Comparison of ENCODE assay signal across 13 cellular contexts in the genomic region with DNA sequence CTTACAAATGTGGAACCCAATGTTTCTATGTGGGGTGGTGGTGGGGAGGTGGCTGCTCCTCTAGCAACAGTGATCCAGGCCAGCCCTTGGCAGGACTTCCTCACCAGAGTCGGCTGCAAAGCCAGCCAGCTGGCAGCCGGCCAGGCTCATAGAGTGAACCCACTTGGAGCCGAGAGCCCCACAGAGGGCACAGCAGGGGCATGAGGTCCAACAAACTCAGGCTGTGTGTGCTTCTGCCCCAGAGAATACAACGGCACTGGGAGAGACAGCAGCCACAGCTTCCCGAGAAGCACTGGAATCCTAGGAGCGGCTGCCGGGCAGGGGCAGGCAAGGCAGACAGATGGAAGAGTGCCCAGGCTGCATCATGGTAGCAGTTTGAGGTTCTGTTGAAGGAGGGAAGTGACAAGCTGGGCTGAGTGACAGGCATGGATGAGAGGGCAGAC.
DNase-seq lines count a peak whose midpoint lies in the region; ATAC-seq lines count a peak whose summit lies in the region.
"Had no signal": no experiment of that assay in that cellular context is flagged by ENCODE, and none has a peak within 500 bp of the region (broad histone marks: within the 10 kb centered on the region; RNA-seq: fewer than 3 reads in every experiment).

No MANE protein-coding gene starts in this region.

- peak; percentile 84 for DNase-seq in NCI-H1092 treated with DMSO at 0.1 percent for 48 hours (lab: John Stamatoyannopoulos, UW)
- peak in 48 of 58 donors; percentile 0 to 62 (median 19) for DNase-seq in anterior cingulate cortex (lab: John Stamatoyannopoulos, UW)
- peak; percentile 73 for DNase-seq in medulla oblongata (ENCODE audit: extremely low spot score)
- no peak for DNase-seq in activated T-cell treated with anti-CD3 and anti-CD28 coated beads for 4 hours
- no peak for DNase-seq in kidney glomerular epithelial cell (lab: John Stamatoyannopoulos, UW)
- DNase-seq in GOT3 (lab: John Stamatoyannopoulos, UW) = no peak
- DNase-seq: activated naive CD4-positive, alpha-beta T cell treated with anti-CD3 and anti-CD28 coated beads, Interleukin-2, amount 50 U/mL, for 16 hours; CD4-positive, alpha-beta memory T cell; erythroblast; stimulated activated CD4-positive, alpha-beta T cell treated with anti-CD3 and anti-CD28 coated beads, Interleukin-4, amount 100 ng/mL, for 1 hour had no signal

- H3K9me3 ChIP-seq in BLaER1 treated with 17β-estradiol and CSF1 and Interleukin-3, amounts not matched to agents 10 nM and 100 nM (replicated peaks in 1 of 11) = no peaks in the 10 kb centered on the region

- H4K20me1 ChIP-seq in BLaER1 treated with 17β-estradiol and CSF1 and Interleukin-3, amounts not matched to agents 10 nM and 100 nM = no peaks in the 10 kb centered on the region

- H3K4me1 ChIP-seq in BLaER1 treated with 17β-estradiol and CSF1 and Interleukin-3, amounts not matched to agents 10 nM and 100 nM = peaks cover 13 to 30% (median 20%) of the 10 kb centered on the region in 10 experiments

- H3K4me3 ChIP-seq in BLaER1 treated with 17β-estradiol and CSF1 and Interleukin-3, amounts not matched to agents 10 nM and 100 nM = no peak overlapping the region

- no peak for ATAC-seq in HG03432 (IDR thresholded peaks at IDR 0.05; ENCODE audit: unreplicated experiment)

- no peaks in the 10 kb centered on the region for H3K27me3 ChIP-seq in BLaER1 treated with 17β-estradiol and CSF1 and Interleukin-3, amounts not matched to agents 10 nM and 100 nM

- peak overlapping the region in 3 of 11 experiments; percentile 16 to 29 (median 26); a peak in 3 of 22 replicates for H3K27ac ChIP-seq in BLaER1 treated with 17β-estradiol and CSF1 and Interleukin-3, amounts not matched to agents 10 nM and 100 nM
- H3K27ac ChIP-seq: KMS-11 had no signal

- H3K9ac ChIP-seq in BLaER1 treated with 17β-estradiol and CSF1 and Interleukin-3, amounts not matched to agents 10 nM and 100 nM = peak overlapping the region in 1 of 11 experiments; percentile 22; a peak in 1 of 22 replicates
- H3K9ac ChIP-seq: KMS-11 had no signal

- H3K36me3 ChIP-seq in BLaER1 treated with 17β-estradiol and CSF1 and Interleukin-3, amounts not matched to agents 10 nM and 100 nM = no peaks in the 10 kb centered on the region

- peak overlapping the region; percentile 31 to 79 (median 64) for H3K4me2 ChIP-seq in BLaER1 treated with 17β-estradiol and CSF1 and Interleukin-3, amounts not matched to agents 10 nM and 100 nM
- H3K4me2 ChIP-seq: KMS-11 had no signal

Comparison
In these comparisons a context has a peak if more than half of its experiments do, and no peak if none do; other contexts are left out.
1. DNase-seq: peak in NCI-H1092 treated with DMSO at 0.1 percent for 48 hours (single experiment), anterior cingulate cortex (48 of 58) and medulla oblongata (single experiment); none in activated T-cell treated with anti-CD3 and anti-CD28 coated beads for 4 hours (single experiment), kidney glomerular epithelial cell (single experiment) and GOT3 (single experiment).